10 cellular contexts compared by ENCODE assay signal in genomic region chr3:51675201-51675611, GRCh38. TPM values are rescaled to one million over a fixed set of nuclear protein-coding genes. Genes with fewer than 3 reads are reported as not detected.
DNase-seq lines count a peak whose midpoint lies in the region; ATAC-seq and TF ChIP-seq lines count a peak whose summit lies in the region.
"Had no signal": no experiment of that assay in that cellular context is flagged by ENCODE, and none has a peak within 500 bp of the region (broad histone marks: within the 10 kb centered on the region; RNA-seq: fewer than 3 reads in every experiment).

No MANE protein-coding gene starts in this region.

- peak overlapping the region; percentile 17 for H3K4me3 Mint-ChIP-seq in MCF 10A (ENCODE audit: unreplicated experiment)
- no peak overlapping the region for H3K4me3 Mint-ChIP-seq in activated T-helper 2 cell treated with anti-CD3 and anti-CD28 coated beads, Interferon-gamma antibody, Interleukin-2, Interleukin-4, amounts not matched to agents 10 μg/mL and 5 μg/mL and 100 μg/mL, durations not matched to agents 14 hours and 24 hours and 36 hours (ENCODE audit: low read depth)

- TF ChIP-seq POLR2A in breast epithelium (IDR thresholded peaks at IDR 0.05) (no peak), suprapubic skin (IDR thresholded peaks at IDR 0.05) (no peak)

- ATAC-seq in GM21360 (IDR thresholded peaks at IDR 0.05; ENCODE audit: unreplicated experiment) (no peak), GM18858 (IDR thresholded peaks at IDR 0.05; ENCODE audit: unreplicated experiment) (no peak)

- no TSS peak for BruUV-seq in MCF 10A (replicated peaks; lab: Mats Ljungman, UMichigan)

- POLR2A ChIA-PET in MCF 10A (lab: Yijun Ruan, JAX) = interaction anchor here (0.9 to 8.6 kb wide), 5 partner anchors 32 to 175 kb away, joined by 3 to 173 read pairs (median 3); partner anchors contain the start of genes DCAF1 and RAD54L2

- H3K36me3 Mint-ChIP-seq in MCF 10A (ENCODE audit: insufficient read depth, unreplicated experiment) = peaks cover 18% of the 10 kb centered on the region
- H3K36me3 Mint-ChIP-seq in activated T-helper 2 cell treated with anti-CD3 and anti-CD28 coated beads, Interferon-gamma antibody, Interleukin-2, Interleukin-4, amounts not matched to agents 10 μg/mL and 5 μg/mL and 100 μg/mL, durations not matched to agents 14 hours and 24 hours and 36 hours (ENCODE audit: low read depth) = peaks cover 34% of the 10 kb centered on the region

- H3K4me1 ChIP-seq in breast epithelium = peaks cover 0 to 3% of the 10 kb centered on the region in 2 donors
- H3K4me1 ChIP-seq in suprapubic skin = peaks cover 78% of the 10 kb centered on the region

- CTCF ChIA-PET in MCF 10A (lab: Yijun Ruan, JAX) = interaction anchor here (0.7 to 10.1 kb wide), 5 partner anchors 10 to 178 kb away, joined by 3 to 213 read pairs (median 3); partner anchors contain the start of gene DCAF1

- H3K4me3 ChIP-seq in breast epithelium (no peak overlapping the region), fibroblast of villous mesenchyme (ENCODE audit: low read depth, low read length) (no peak overlapping the region), suprapubic skin (no peak overlapping the region)

- no peak overlapping the region for H3K27ac ChIP-seq in breast epithelium
- peak overlapping the region; percentile 46 for H3K27ac ChIP-seq in suprapubic skin
- H3K27ac ChIP-seq: KMS-11 had no signal

- no peaks in the 10 kb centered on the region for H3K27me3 ChIP-seq in breast epithelium
- H3K27me3 ChIP-seq in suprapubic skin = no peaks in the 10 kb centered on the region

- peak overlapping the region; percentile 64 for H3K27ac Mint-ChIP-seq in MCF 10A (ENCODE audit: low read depth, unreplicated experiment)
- peak overlapping the region; percentile 80 for H3K27ac Mint-ChIP-seq in activated T-helper 2 cell treated with anti-CD3 and anti-CD28 coated beads, Interferon-gamma antibody, Interleukin-2, Interleukin-4, amounts not matched to agents 10 μg/mL and 5 μg/mL and 100 μg/mL, durations not matched to agents 14 hours and 24 hours and 36 hours

- no peaks in the 10 kb centered on the region for H3K9me3 ChIP-seq in breast epithelium
- H3K9me3 ChIP-seq in suprapubic skin = no peaks in the 10 kb centered on the region

- peaks cover 42% of the 10 kb centered on the region for H3K4me1 Mint-ChIP-seq in MCF 10A (ENCODE audit: insufficient read depth, unreplicated experiment)
- H3K4me1 Mint-ChIP-seq in activated T-helper 2 cell treated with anti-CD3 and anti-CD28 coated beads, Interferon-gamma antibody, Interleukin-2, Interleukin-4, amounts not matched to agents 10 μg/mL and 5 μg/mL and 100 μg/mL, durations not matched to agents 14 hours and 24 hours and 36 hours (ENCODE audit: low read depth) = peaks cover 67% of the 10 kb centered on the region

- intact Hi-C loops in MCF 10A (cut with micrococcal nuclease) = loop anchor here (10.0 kb wide), 1 partner anchor 1060 kb away; the partner anchor contains the start of genes CISH and MAPKAPK3
- intact Hi-C loops in breast epithelium (cut with DNase I; ENCODE audit: low total_unique reads) = no loop called here
- intact Hi-C loops in activated T-helper 2 cell treated with anti-CD3 and anti-CD28 coated beads, Interferon-gamma antibody, Interleukin-2, Interleukin-4, amounts not matched to agents 10 μg/mL and 5 μg/mL and 100 μg/mL, durations not matched to agents 14 hours and 24 hours and 36 hours (cut with micrococcal nuclease) = loop anchor here (10.0 kb wide), 1 partner anchor 1320 kb away; the partner anchor contains the start of genes CYB561D2, NPRL2 and TMEM115

- DNase-seq in MCF 10A (ENCODE audit: unreplicated experiment) = peak; percentile 63
- DNase-seq in breast epithelium (ENCODE audit: low spot score in 2 of 2) = no peak
- DNase-seq in activated T-helper 2 cell treated with anti-CD3 and anti-CD28 coated beads, Interferon-gamma antibody, Interleukin-2, Interleukin-4, amounts not matched to agents 10 μg/mL and 5 μg/mL and 100 μg/mL, durations not matched to agents 14 hours and 24 hours and 36 hours (ENCODE audit: low spot score) = no peak
- peak; percentile 17 for DNase-seq in fibroblast of villous mesenchyme (ENCODE audit: low read depth)
- DNase-seq in suprapubic skin (ENCODE audit: low spot score in 2 of 2) = peak; percentile 38 to 44
- no peak for DNase-seq in DMS153 treated with DMSO at 0.1 percent for 48 hours (lab: John Stamatoyannopoulos, UW; ENCODE audit: unreplicated experiment)

- H3K36me3 ChIP-seq in breast epithelium (no peaks in the 10 kb centered on the region), suprapubic skin (peaks cover 16% of the 10 kb centered on the region)

- 76% methylated on average over 2 of the region's 2 CpGs for WGBS in suprapubic skin

- no peaks in the 10 kb centered on the region for H3K27me3 Mint-ChIP-seq in MCF 10A (ENCODE audit: insufficient read depth, unreplicated experiment)
- H3K27me3 Mint-ChIP-seq in activated T-helper 2 cell treated with anti-CD3 and anti-CD28 coated beads, Interferon-gamma antibody, Interleukin-2, Interleukin-4, amounts not matched to agents 10 μg/mL and 5 μg/mL and 100 μg/mL, durations not matched to agents 14 hours and 24 hours and 36 hours (ENCODE audit: low read depth) = no peaks in the 10 kb centered on the region

- TF ChIP-seq CTCF in MCF 10A (IDR thresholded peaks at IDR 0.05; ENCODE audit: unreplicated experiment) = no peak
- no peak for TF ChIP-seq CTCF in breast epithelium (IDR thresholded peaks at IDR 0.05)
- no peak for TF ChIP-seq CTCF in fibroblast of villous mesenchyme (IDR thresholded peaks at IDR 0.05; ENCODE audit: insufficient read depth, low read depth, low read length)
- TF ChIP-seq CTCF in suprapubic skin (IDR thresholded peaks at IDR 0.05) = no peak

- no peaks in the 10 kb centered on the region for H3K9me3 Mint-ChIP-seq in MCF 10A (ENCODE audit: unreplicated experiment)
- no peaks in the 10 kb centered on the region for H3K9me3 Mint-ChIP-seq in activated T-helper 2 cell treated with anti-CD3 and anti-CD28 coated beads, Interferon-gamma antibody, Interleukin-2, Interleukin-4, amounts not matched to agents 10 μg/mL and 5 μg/mL and 100 μg/mL, durations not matched to agents 14 hours and 24 hours and 36 hours
- H3K9me3 Mint-ChIP-seq: nephron had no signal

- TF ChIP-seq EP300 in suprapubic skin (IDR thresholded peaks at IDR 0.05) = no peak

RNA-seq across cellular contexts. Expression of gene TEX264, which starts 4.2 kb away (rescaled TPM):
- total RNA-seq in MCF 10A (2022) = 41.3 and 46.4 TPM in 2 replicates
- 10 to 100 TPM; 55.7 to 94.3 (median 80.5) TPM for total RNA-seq in breast epithelium
- 43.1 TPM in 2 replicates for total RNA-seq in activated T-helper 2 cell treated with anti-CD3 and anti-CD28 coated beads, Interferon-gamma antibody, Interleukin-2, Interleukin-4, amounts not matched to agents 10 μg/mL and 5 μg/mL and 100 μg/mL, durations not matched to agents 14 hours and 24 hours and 36 hours
- 37.6 and 37.7 TPM in 2 replicates for total RNA-seq in fibroblast of villous mesenchyme
- total RNA-seq in suprapubic skin = 100 to 1,000 TPM in 3 of 4 donors, 10 to 100 TPM in 1; 52.3 to 137 (median 129) TPM

RNA-seq across cellular contexts. Expression of gene GRM2, which starts 31.7 kb away (rescaled TPM):
- total RNA-seq in MCF 10A (2022) (0.23 and 0.44 TPM in 2 replicates), breast epithelium (1 to 10 TPM in 1 of 3 donors, not detected in 2; 1.3 TPM), fibroblast of villous mesenchyme (under 0.01 TPM in 1 of 2 replicates, not detected in the other), suprapubic skin (1 to 10 TPM; 1.9 to 7.3 (median 5.8) TPM)
- 0.23 and 0.27 TPM in 2 replicates for total RNA-seq in activated T-helper 2 cell treated with anti-CD3 and anti-CD28 coated beads, Interferon-gamma antibody, Interleukin-2, Interleukin-4, amounts not matched to agents 10 μg/mL and 5 μg/mL and 100 μg/mL, durations not matched to agents 14 hours and 24 hours and 36 hours

Comparison
In these comparisons a context has a peak if more than half of its experiments do, and no peak if none do; other contexts are left out.
1. DNase-seq: peak in MCF 10A (single experiment), fibroblast of villous mesenchyme (single experiment) and suprapubic skin (2 of 2); none in breast epithelium (0 of 2), activated T-helper 2 cell treated with anti-CD3 and anti-CD28 coated beads, Interferon-gamma antibody, Interleukin-2, Interleukin-4, amounts not matched to agents 10 μg/mL and 5 μg/mL and 100 μg/mL, durations not matched to agents 14 hours and 24 hours and 36 hours (single experiment) and DMS153 treated with DMSO at 0.1 percent for 48 hours (single experiment).